ENCODE assay signal across 1 cellular context in the genomic region with DNA sequence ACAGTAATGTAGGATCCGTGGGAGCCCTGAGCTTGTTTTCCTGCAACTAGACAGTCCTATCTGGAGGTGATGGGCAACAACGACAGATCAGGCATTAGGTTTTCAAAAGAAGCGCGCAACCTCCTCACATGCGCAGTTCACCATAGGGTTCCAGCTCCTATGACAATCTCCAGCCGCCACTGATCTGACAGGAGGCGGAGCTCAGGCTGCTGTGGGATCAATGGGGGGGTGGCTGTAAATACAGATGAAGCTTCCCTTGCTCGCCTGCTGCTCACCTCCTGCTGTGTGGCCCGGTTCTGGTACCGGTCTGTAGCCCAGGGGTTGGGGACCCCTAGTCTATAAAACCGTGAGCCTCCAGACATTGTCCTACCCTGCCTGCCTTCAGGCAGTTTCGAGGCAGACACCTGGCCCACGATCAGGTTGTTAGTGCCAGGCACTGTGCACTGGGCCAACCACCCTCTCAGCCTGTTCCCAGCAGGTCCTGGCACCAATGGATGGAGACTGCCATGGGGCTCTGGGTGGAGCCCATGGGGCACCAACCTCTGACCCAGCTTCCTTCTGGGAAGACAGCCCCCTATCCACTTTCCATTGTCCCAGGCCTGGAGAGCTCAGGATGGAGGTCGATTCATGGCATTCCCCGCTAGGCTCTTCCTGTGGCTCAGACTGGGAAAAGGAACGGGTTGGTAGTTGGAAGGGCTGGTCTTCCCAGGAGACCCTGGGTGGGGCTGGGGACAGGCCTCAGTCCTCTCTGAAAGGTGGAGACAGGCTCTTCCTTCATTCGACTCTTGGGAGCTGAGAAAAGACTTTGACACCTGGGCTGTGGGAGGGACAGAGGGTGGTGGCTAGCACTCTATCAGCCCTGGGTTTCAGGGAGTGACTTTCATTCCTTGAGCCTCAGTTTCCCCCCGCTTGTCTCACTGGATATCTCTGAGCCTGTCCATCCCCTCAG.
TF ChIP-seq lines count a peak whose summit lies in the region.

No MANE protein-coding gene starts in this region.

TF ChIP-seq in K562, 482 proteins besides CTCF, POLR2A, EP300 and RAD21 (continued from another document and continues in another):
- TF ChIP-seq, protein P1, sequence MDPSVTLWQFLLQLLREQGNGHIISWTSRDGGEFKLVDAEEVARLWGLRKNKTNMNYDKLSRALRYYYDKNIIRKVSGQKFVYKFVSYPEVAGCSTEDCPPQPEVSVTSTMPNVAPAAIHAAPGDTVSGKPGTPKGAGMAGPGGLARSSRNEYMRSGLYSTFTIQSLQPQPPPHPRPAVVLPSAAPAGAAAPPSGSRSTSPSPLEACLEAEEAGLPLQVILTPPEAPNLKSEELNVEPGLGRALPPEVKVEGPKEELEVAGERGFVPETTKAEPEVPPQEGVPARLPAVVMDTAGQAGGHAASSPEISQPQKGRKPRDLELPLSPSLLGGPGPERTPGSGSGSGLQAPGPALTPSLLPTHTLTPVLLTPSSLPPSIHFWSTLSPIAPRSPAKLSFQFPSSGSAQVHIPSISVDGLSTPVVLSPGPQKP (CRISPR knock-in tag; IDR thresholded peaks at IDR 0.05): no peak
- TF ChIP-seq SMC3 (conservative IDR thresholded peaks at IDR 0.05; ENCODE audit: insufficient read depth, low read depth, low read length) (no peak), ZNF165 (CRISPR knock-in tag; IDR thresholded peaks at IDR 0.05; ENCODE audit: borderline replicate concordance) (no peak), CREM (IDR thresholded peaks at IDR 0.05; ENCODE audit: low read depth) (no peak), ZBTB1 (CRISPR knock-in tag; IDR thresholded peaks at IDR 0.05; ENCODE audit: borderline replicate concordance, low read depth) (no peak), UBTF (IDR thresholded peaks at IDR 0.05; ENCODE audit: borderline replicate concordance in 1 of 2, low read depth in 2 of 2, low read length in 2 of 2) (no peak), ZNF75A (CRISPR knock-in tag; IDR thresholded peaks at IDR 0.05) (no peak), JUNB (CRISPR knock-in tag; conservative IDR thresholded peaks at IDR 0.05) (no peak), RBM15 (IDR thresholded peaks at IDR 0.05; ENCODE audit: insufficient read depth, low read length) (no peak), BRD4 (IDR thresholded peaks at IDR 0.05) (no peak), PML (IDR thresholded peaks at IDR 0.05; ENCODE audit: low read length) (no peak), ZNF347 (CRISPR knock-in tag; IDR thresholded peaks at IDR 0.05; ENCODE audit: low read depth) (no peak), ZC3H8 (IDR thresholded peaks at IDR 0.05) (no peak), ADNP (tag; IDR thresholded peaks at IDR 0.05) (no peak), FOXK2 (conservative IDR thresholded peaks at IDR 0.05 in 1 of 2, IDR thresholded peaks at IDR 0.05 in 1 of 2; ENCODE audit: low read depth in 2 of 2) (0 out of 4 replicates have a peak, but pooled peaks of 1 of the 2 experiments have one; percentile 20), ZNF316 (IDR thresholded peaks at IDR 0.05) (no peak), MBD2 (IDR thresholded peaks at IDR 0.05; ENCODE audit: borderline replicate concordance, low read depth) (no peak), MYNN (IDR thresholded peaks at IDR 0.05) (0 out of 2 replicates have a peak, but pooled peaks have one; percentile 20), MYNN (CRISPR knock-in tag; IDR thresholded peaks at IDR 0.05) (no peak), TFAM (CRISPR knock-in tag; conservative IDR thresholded peaks at IDR 0.05) (no peak), KDM5B (IDR thresholded peaks at IDR 0.05; ENCODE audit: insufficient replicate concordance, low read depth, low read length) (peak; percentile 46), GABPB1 (CRISPR knock-in tag; IDR thresholded peaks at IDR 0.05) (no peak), ZBTB12 (CRISPR knock-in tag; IDR thresholded peaks at IDR 0.05) (no peak), JUND (IDR thresholded peaks at IDR 0.05; ENCODE audit: borderline replicate concordance, low read depth, low read length) (no peak), JUND (tag; IDR thresholded peaks at IDR 0.05; ENCODE audit: borderline replicate concordance, low read depth, low read length) (no peak), YBX1 (IDR thresholded peaks at IDR 0.05) (no peak), ZNF184 (CRISPR knock-in tag; IDR thresholded peaks at IDR 0.05) (no peak), VEZF1 (CRISPR knock-in tag; IDR thresholded peaks at IDR 0.05) (peak; percentile 31), CTBP1 (IDR thresholded peaks at IDR 0.05; ENCODE audit: borderline replicate concordance) (no peak), ZBTB17 (CRISPR knock-in tag; IDR thresholded peaks at IDR 0.05) (no peak), SIN3A (IDR thresholded peaks at IDR 0.05; ENCODE audit: borderline replicate concordance in 2 of 2, control insufficient read depth in 1 of 2, low read depth in 2 of 2, low read length in 2 of 2) (peak in 1 of 2 experiments; percentile 53; a peak in 1 of 4 replicates), ZBTB2 (IDR thresholded peaks at IDR 0.05) (no peak), RFX7 (CRISPR knock-in tag; IDR thresholded peaks at IDR 0.05) (no peak), CEBPB (tag; IDR thresholded peaks at IDR 0.05) (no peak), HMGN3 (IDR thresholded peaks at IDR 0.05; ENCODE audit: borderline replicate concordance, extremely low read depth, insufficient read length, low read depth, low read length) (no peak), ZNF224 (CRISPR knock-in tag; IDR thresholded peaks at IDR 0.05) (no peak), FOSL1 (tag; conservative IDR thresholded peaks at IDR 0.05) (no peak), ZNF655 (CRISPR knock-in tag; IDR thresholded peaks at IDR 0.05) (no peak), ARID1B (IDR thresholded peaks at IDR 0.05) (no peak), GATA2 (CRISPR knock-in tag; IDR thresholded peaks at IDR 0.05) (no peak)
- TF ChIP-seq, protein P2, sequence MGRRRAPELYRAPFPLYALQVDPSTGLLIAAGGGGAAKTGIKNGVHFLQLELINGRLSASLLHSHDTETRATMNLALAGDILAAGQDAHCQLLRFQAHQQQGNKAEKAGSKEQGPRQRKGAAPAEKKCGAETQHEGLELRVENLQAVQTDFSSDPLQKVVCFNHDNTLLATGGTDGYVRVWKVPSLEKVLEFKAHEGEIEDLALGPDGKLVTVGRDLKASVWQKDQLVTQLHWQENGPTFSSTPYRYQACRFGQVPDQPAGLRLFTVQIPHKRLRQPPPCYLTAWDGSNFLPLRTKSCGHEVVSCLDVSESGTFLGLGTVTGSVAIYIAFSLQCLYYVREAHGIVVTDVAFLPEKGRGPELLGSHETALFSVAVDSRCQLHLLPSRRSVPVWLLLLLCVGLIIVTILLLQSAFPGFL (CRISPR knock-in tag; IDR thresholded peaks at IDR 0.05): no peak
- TF ChIP-seq, protein P3, sequence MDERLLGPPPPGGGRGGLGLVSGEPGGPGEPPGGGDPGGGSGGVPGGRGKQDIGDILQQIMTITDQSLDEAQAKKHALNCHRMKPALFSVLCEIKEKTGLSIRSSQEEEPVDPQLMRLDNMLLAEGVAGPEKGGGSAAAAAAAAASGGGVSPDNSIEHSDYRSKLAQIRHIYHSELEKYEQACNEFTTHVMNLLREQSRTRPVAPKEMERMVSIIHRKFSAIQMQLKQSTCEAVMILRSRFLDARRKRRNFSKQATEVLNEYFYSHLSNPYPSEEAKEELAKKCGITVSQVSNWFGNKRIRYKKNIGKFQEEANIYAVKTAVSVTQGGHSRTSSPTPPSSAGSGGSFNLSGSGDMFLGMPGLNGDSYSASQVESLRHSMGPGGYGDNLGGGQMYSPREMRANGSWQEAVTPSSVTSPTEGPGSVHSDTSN (CRISPR knock-in tag; IDR thresholded peaks at IDR 0.05; ENCODE audit: low read depth): no peak
- TF ChIP-seq, protein P3 (tag; conservative IDR thresholded peaks at IDR 0.05; ENCODE audit: low read depth): peak; percentile 40; the same call in 1 of the 2 replicates
- TF ChIP-seq, protein P4, sequence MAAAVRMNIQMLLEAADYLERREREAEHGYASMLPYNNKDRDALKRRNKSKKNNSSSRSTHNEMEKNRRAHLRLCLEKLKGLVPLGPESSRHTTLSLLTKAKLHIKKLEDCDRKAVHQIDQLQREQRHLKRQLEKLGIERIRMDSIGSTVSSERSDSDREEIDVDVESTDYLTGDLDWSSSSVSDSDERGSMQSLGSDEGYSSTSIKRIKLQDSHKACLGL (CRISPR knock-in tag; IDR thresholded peaks at IDR 0.05; ENCODE audit: borderline replicate concordance, poor library complexity, severe bottlenecking): no peak
- TF ChIP-seq, protein P5, sequence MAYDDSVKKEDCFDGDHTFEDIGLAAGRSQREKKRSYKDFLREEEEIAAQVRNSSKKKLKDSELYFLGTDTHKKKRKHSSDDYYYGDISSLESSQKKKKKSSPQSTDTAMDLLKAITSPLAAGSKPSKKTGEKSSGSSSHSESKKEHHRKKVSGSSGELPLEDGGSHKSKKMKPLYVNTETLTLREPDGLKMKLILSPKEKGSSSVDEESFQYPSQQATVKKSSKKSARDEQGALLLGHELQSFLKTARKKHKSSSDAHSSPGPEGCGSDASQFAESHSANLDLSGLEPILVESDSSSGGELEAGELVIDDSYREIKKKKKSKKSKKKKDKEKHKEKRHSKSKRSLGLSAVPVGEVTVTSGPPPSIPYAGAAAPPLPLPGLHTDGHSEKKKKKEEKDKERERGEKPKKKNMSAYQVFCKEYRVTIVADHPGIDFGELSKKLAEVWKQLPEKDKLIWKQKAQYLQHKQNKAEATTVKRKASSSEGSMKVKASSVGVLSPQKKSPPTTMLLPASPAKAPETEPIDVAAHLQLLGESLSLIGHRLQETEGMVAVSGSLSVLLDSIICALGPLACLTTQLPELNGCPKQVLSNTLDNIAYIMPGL (CRISPR knock-in tag; IDR thresholded peaks at IDR 0.05): no peak
